Comparison of ENCODE assay signal across 18 cellular contexts in the genomic region with DNA sequence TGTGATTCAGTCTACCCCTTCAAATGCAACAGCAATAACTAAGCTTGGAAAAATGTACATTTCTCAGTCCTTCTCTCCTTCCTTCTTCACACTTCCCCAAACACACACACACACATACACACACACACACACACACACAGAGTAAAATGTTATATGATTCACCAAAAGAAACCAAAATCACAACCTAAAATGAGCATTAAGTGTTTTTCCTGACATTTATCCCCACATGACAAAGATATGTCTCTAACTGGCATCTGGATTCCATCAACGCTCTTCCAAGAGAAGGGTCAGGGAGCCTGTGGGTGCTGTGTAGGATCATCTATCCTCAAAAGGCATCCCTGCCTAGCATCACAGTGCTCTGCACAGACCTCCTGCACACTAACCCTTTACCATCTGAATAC. TPM values are rescaled to one million over a fixed set of nuclear protein-coding genes. Genes with fewer than 3 reads are reported as not detected.
DNase-seq lines count a peak whose midpoint lies in the region; ATAC-seq lines count a peak whose summit lies in the region.
"Had no signal": no experiment of that assay in that cellular context is flagged by ENCODE, and none has a peak within 500 bp of the region (broad histone marks: within the 10 kb centered on the region; RNA-seq: fewer than 3 reads in every experiment).

No MANE protein-coding gene starts in this region.

- H3K9ac ChIP-seq in subcutaneous abdominal adipose tissue (ENCODE audit: low read length in 5 of 5) = no peak overlapping the region

- H3K27me3 ChIP-seq in subcutaneous abdominal adipose tissue (ENCODE audit: control insufficient read depth in 5 of 5, insufficient read depth in 4 of 5, low read length in 5 of 5) = no peaks in the 10 kb centered on the region
- H3K27me3 ChIP-seq: SJSA1 had no signal

- intact Hi-C loops in sciatic nerve (cut with DNase I) = no loop called here

- ATAC-seq in sciatic nerve = no peak
- ATAC-seq: activated T-cell treated with anti-CD3 and anti-CD28 coated beads, Interleukin-2, amount 50 U/mL, for 72 hours; HCT116; stimulated activated naive B cell treated with anti-CD40 and anti-IgM and Interleukin-4, amounts not matched to agents 10 μg/mL and 1 μg/mL and 100 μg/mL, for 72 hours had no signal

- H3K27ac ChIP-seq in subcutaneous abdominal adipose tissue (ENCODE audit: low read depth, low read length) = peak overlapping the region; percentile 64
- H3K27ac ChIP-seq: SJSA1 had no signal

- no peaks in the 10 kb centered on the region for H3K9me3 ChIP-seq in subcutaneous abdominal adipose tissue (ENCODE audit: control insufficient read depth in 5 of 5, low read length in 5 of 5)
- H3K9me3 ChIP-seq: SJSA1 had no signal

- peaks cover 0 to 9% (median 0%) of the 10 kb centered on the region in 5 donors for H3K36me3 ChIP-seq in subcutaneous abdominal adipose tissue (ENCODE audit: control insufficient read depth in 5 of 5, insufficient read depth in 5 of 5, low read length in 5 of 5)
- H3K36me3 ChIP-seq: SJSA1 had no signal

- H3K4me1 ChIP-seq in subcutaneous abdominal adipose tissue (ENCODE audit: control insufficient read depth in 5 of 5, insufficient read depth in 5 of 5, low read length in 5 of 5) = peaks cover 6 to 61% (median 57%) of the 10 kb centered on the region in 5 donors
- H3K4me1 ChIP-seq: SJSA1 had no signal

- H3K4me3 ChIP-seq in subcutaneous abdominal adipose tissue (ENCODE audit: low read depth in 1 of 5, low read length in 5 of 5) = no peak overlapping the region
- H3K4me3 ChIP-seq: SJSA1 had no signal

- peak; percentile 36 for DNase-seq in HCEC 1CT
- peak; percentile 22 for DNase-seq in astrocyte of the hippocampus (ENCODE audit: low read depth, low spot score)
- peak; percentile 11 for DNase-seq in kidney tubule cell (ENCODE audit: low spot score)
- DNase-seq in NCI-H510A treated with DMSO at 0.1 percent for 48 hours (lab: John Stamatoyannopoulos, UW) = no peak
- no peak for DNase-seq in COLO829 (ENCODE audit: low spot score)
- DNase-seq in sciatic nerve (ENCODE audit: low spot score) = no peak
- no peak for DNase-seq in NCI-H748 treated with DMSO at 0.1 percent for 48 hours (lab: John Stamatoyannopoulos, UW)
- DNase-seq: activated CD4-positive, alpha-beta T cell treated with anti-CD3 and anti-CD28 coated beads, Interleukin-2, amount 50 U/mL, for 48 hours; activated T-cell treated with anti-CD3 and anti-CD28 coated beads, Interleukin-2, amount 50 U/mL, for 72 hours; CD4-positive, alpha-beta memory T cell; erythroblast; NCI-H1092; NCI-H2171; small intestine; stimulated activated naive B cell treated with anti-CD40 and anti-IgM and Interleukin-4, amounts not matched to agents 10 μg/mL and 1 μg/mL and 100 μg/mL, for 72 hours had no signal

RNA-seq across cellular contexts. Expression of gene PDZRN3, which starts 21.0 kb away (rescaled TPM):
- total RNA-seq in sciatic nerve = 37.9 TPM
- total RNA-seq: activated T-cell treated with anti-CD3 and anti-CD28 coated beads, Interleukin-2, amount 50 U/mL, for 72 hours; CD4-positive, alpha-beta memory T cell had no signal

Comparison
In these comparisons a context has a peak if more than half of its experiments do, and no peak if none do; other contexts are left out.
1. DNase-seq: peak in HCEC 1CT (single experiment), astrocyte of the hippocampus (single experiment) and kidney tubule cell (single experiment); none in NCI-H510A treated with DMSO at 0.1 percent for 48 hours (single experiment), COLO829 (single experiment), sciatic nerve (single experiment) and NCI-H748 treated with DMSO at 0.1 percent for 48 hours (single experiment).